Comparison of ENCODE assay signal across 8 cellular contexts in the genomic region with DNA sequence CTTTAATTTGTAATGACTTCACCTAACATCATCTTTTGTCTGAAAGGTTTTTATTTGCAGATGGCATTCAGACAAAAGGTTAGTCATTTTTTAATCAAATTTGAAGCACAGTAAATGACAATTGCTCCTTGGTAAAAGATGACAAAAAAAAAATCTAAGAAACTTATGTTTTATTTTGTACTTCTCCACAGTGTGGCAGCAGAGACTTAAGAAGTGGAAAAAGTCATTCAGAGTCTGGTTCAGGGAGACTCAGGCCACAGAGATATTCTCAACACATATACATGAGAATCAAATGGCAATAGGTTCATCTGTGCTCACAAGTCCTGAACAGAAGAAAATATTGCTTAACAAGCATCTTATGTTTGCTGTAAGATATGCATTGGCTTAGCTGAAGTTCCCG.
DNase-seq lines count a peak whose midpoint lies in the region; ATAC-seq and TF ChIP-seq lines count a peak whose summit lies in the region.

No MANE protein-coding gene starts in this region.

- peak; percentile 74 for TF ChIP-seq CTCF in RWPE2 (IDR thresholded peaks at IDR 0.05; ENCODE audit: poor library complexity, severe bottlenecking)
- peak; percentile 18 for TF ChIP-seq CTCF in foreskin fibroblast (IDR thresholded peaks at IDR 0.05; ENCODE audit: low read depth, low read length)
- peak in 5 of 6 experiments; percentile 17 to 77 (median 47) for TF ChIP-seq CTCF in thyroid gland (IDR thresholded peaks at IDR 0.05)

- peaks cover 18% of the 10 kb centered on the region for H3K27me3 ChIP-seq in RWPE2 (ENCODE audit: insufficient read depth, poor library complexity, severe bottlenecking)
- H3K27me3 ChIP-seq in thyroid gland = no peaks in the 10 kb centered on the region

- H3K36me3 Mint-ChIP-seq in T-helper 2 cell treated with Interferon-gamma antibody and Interleukin-4, amounts not matched to agents 5 μg/mL and 100 μg/mL, for 36 hours (ENCODE audit: low read depth) = no peaks in the 10 kb centered on the region

- 81 to 87% methylated on average over 1 of the region's 1 CpG for WGBS in thyroid gland, 2 donors

- TF ChIP-seq POLR2A in thyroid gland (IDR thresholded peaks at IDR 0.05) = no peak

- intact Hi-C loops in thyroid gland (cut with DNase I) = loop anchor here (2.0 kb wide), 1 partner anchor 254 kb away; no protein-coding TSS in a partner anchor

- H3K4me1 ChIP-seq in RWPE2 (ENCODE audit: insufficient read depth, poor library complexity, severe bottlenecking) (no peaks in the 10 kb centered on the region), thyroid gland (no peaks in the 10 kb centered on the region)

- no peaks in the 10 kb centered on the region for H3K9me3 Mint-ChIP-seq in T-helper 2 cell treated with Interferon-gamma antibody and Interleukin-4, amounts not matched to agents 5 μg/mL and 100 μg/mL, for 36 hours

- ATAC-seq in RWPE2 (ENCODE audit: low read depth) = no peak
- ATAC-seq in HG03442 (IDR thresholded peaks at IDR 0.05; ENCODE audit: unreplicated experiment) = no peak
- ATAC-seq in GM19455 (IDR thresholded peaks at IDR 0.05; ENCODE audit: unreplicated experiment) = no peak

- in situ Hi-C loops in ACHN (cut with HindIII; ENCODE audit: low pct_ligation_motif_present, low pct_unique_long_range_greater_than_20kb, low sequenced_read_pairs) = loop anchor here (25.0 kb wide), 1 partner anchor 250 kb away; no protein-coding TSS in a partner anchor

- no peaks in the 10 kb centered on the region for H3K4me1 Mint-ChIP-seq in T-helper 2 cell treated with Interferon-gamma antibody and Interleukin-4, amounts not matched to agents 5 μg/mL and 100 μg/mL, for 36 hours (ENCODE audit: low read depth)

- no peak overlapping the region for H3K4me3 ChIP-seq in RWPE2 (ENCODE audit: severe bottlenecking)
- no peak overlapping the region for H3K4me3 ChIP-seq in foreskin fibroblast (ENCODE audit: low read depth in 1 of 2, low read length in 2 of 2)
- no peak overlapping the region for H3K4me3 ChIP-seq in thyroid gland (replicated peaks in 1 of 3)

- no peaks in the 10 kb centered on the region for H3K27me3 Mint-ChIP-seq in T-helper 2 cell treated with Interferon-gamma antibody and Interleukin-4, amounts not matched to agents 5 μg/mL and 100 μg/mL, for 36 hours (ENCODE audit: low read depth)

- DNase-seq in ACHN (peak; percentile 58), HT1080 (ENCODE audit: low read depth) (peak; percentile 42), RWPE2 (ENCODE audit: low spot score) (no peak), foreskin fibroblast (peak; percentile 24 to 54), thyroid gland (no peak)
- no peak for DNase-seq in T-helper 2 cell treated with Interferon-gamma antibody and Interleukin-4, amounts not matched to agents 5 μg/mL and 100 μg/mL, for 36 hours (ENCODE audit: low spot score)

- H3K27ac ChIP-seq in RWPE2 (ENCODE audit: poor library complexity, severe bottlenecking) = no peak overlapping the region
- no peak overlapping the region for H3K27ac ChIP-seq in thyroid gland

- H3K27ac Mint-ChIP-seq in T-helper 2 cell treated with Interferon-gamma antibody and Interleukin-4, amounts not matched to agents 5 μg/mL and 100 μg/mL, for 36 hours = no peak overlapping the region

- H3K9me3 ChIP-seq in RWPE2 (ENCODE audit: severe bottlenecking) = no peaks in the 10 kb centered on the region
- H3K9me3 ChIP-seq in thyroid gland = no peaks in the 10 kb centered on the region

- H3K36me3 ChIP-seq in RWPE2 (ENCODE audit: low read depth) (no peaks in the 10 kb centered on the region), thyroid gland (no peaks in the 10 kb centered on the region)

- no peak overlapping the region for H3K4me3 Mint-ChIP-seq in T-helper 2 cell treated with Interferon-gamma antibody and Interleukin-4, amounts not matched to agents 5 μg/mL and 100 μg/mL, for 36 hours

Comparison
In these comparisons a context has a peak if more than half of its experiments do, and no peak if none do; other contexts are left out.
1. DNase-seq: peak in ACHN (single experiment), HT1080 (single experiment) and foreskin fibroblast (2 of 2); none in RWPE2 (single experiment), thyroid gland (0 of 2) and T-helper 2 cell treated with Interferon-gamma antibody and Interleukin-4, amounts not matched to agents 5 μg/mL and 100 μg/mL, for 36 hours (single experiment).
2. CTCF ChIP-seq: peak in every context shown above with its lines; median percentile 74 in RWPE2; 47 in thyroid gland; 18 in foreskin fibroblast.